Comparison of ENCODE assay signal across 8 cellular contexts in the genomic region with DNA sequence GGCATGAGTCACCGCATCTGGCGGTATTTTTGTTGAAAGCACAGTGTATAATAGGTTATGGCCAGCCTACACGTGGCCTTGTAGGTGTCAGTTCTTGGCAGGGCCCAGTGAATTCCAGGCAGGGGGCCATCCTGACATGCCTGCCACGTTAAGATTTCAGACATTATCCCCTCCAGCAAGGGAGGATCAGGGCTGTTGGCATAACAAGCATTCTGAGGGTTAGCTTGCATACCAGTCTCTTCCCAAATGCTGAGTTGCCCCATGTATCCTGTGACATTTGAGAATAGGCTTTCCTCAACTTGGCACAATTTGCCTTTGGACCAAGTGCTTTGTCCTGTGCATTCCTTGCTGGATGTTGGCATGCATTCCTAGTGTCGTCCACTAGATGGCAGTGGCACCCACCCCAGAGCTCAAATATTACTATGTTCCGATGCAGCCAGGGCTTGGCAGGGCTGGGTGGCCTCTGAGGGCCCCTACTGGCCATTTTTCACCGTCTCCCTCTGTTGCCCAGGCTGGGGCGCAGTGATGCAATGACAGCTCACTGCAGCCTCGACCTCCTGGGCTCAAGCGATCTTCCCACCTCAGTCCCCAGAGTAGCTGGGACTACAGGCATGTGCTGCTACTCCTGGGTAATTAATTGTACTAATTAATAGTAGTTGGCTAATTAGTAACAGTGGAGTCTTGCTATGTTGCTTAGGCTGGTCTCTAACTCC. TPM values are rescaled to one million over a fixed set of nuclear protein-coding genes. Genes with fewer than 3 reads are reported as not detected.
DNase-seq lines count a peak whose midpoint lies in the region; ATAC-seq and TF ChIP-seq lines count a peak whose summit lies in the region.

No MANE protein-coding gene starts in this region.

- POLR2A ChIA-PET in IMR-90 (lab: Charles Lee; ENCODE audit: unreplicated experiment) (no interaction called here), Panc1 (lab: Charles Lee) (no interaction called here)

- TF ChIP-seq POLR2A in IMR-90 (IDR thresholded peaks at IDR 0.05; ENCODE audit: low read depth, low read length) (no peak), esophagus muscularis mucosa (IDR thresholded peaks at IDR 0.05; ENCODE audit: low read depth) (no peak)

- H2BK20ac ChIP-seq in IMR-90 (ENCODE audit: low read depth, low read length): no peak overlapping the region

- TF ChIP-seq RAD21 in IMR-90 (IDR thresholded peaks at IDR 0.05; ENCODE audit: low read length): peak; percentile 74

- H3K27ac Mint-ChIP-seq in natural killer cell: no peak overlapping the region
- no peak overlapping the region for H3K27ac Mint-ChIP-seq in stimulated activated effector memory CD8-positive, alpha-beta T cell treated with anti-CD3 and anti-CD28 coated beads, Interleukin-12 subunit alpha, Interleukin-12 subunit beta, amount 100 ng/mL, for 72 hours

- H3K79me1 ChIP-seq in IMR-90 (ENCODE audit: low read depth in 1 of 2, low read length in 2 of 2): no peaks in the 10 kb centered on the region

- no peaks in the 10 kb centered on the region for H3K9me1 ChIP-seq in IMR-90 (ENCODE audit: insufficient read depth, low read length)

- no peak overlapping the region for H4K8ac ChIP-seq in IMR-90 (ENCODE audit: low read depth in 2 of 2, low read length in 2 of 2)

- H3K27me3 ChIP-seq in IMR-90 (ENCODE audit: control insufficient read depth, insufficient read depth, low read length): no peaks in the 10 kb centered on the region
- H3K27me3 ChIP-seq in Panc1 (ENCODE audit: control insufficient read depth, insufficient read depth, low read length): no peaks in the 10 kb centered on the region
- H3K27me3 ChIP-seq in esophagus muscularis mucosa: peaks cover 0 to 9% (median 0%) of the 10 kb centered on the region in 4 donors

- WGBS in IMR-90 (ENCODE audit: extremely low coverage in 2 of 2, insufficient read length in 1 of 2), 2 experiments: 0% methylated on average over 2 of the region's 10 CpGs; no CpG with 5 or more reads in 1 of the 2 experiments
- 33% methylated on average over 5 of the region's 10 CpGs for WGBS in esophagus muscularis mucosa

- DNase-seq in AG08396 (ENCODE audit: low spot score): peak; percentile 89
- DNase-seq in IMR-90: peak; percentile 75
- DNase-seq in Panc1 (ENCODE audit: low read depth, low spot score): peak; percentile 89
- peak; percentile 65 for DNase-seq in activated T-cell treated with anti-CD3 and anti-CD28 coated beads for 4 hours
- DNase-seq in esophagus muscularis mucosa (ENCODE audit: extremely low spot score): peak; percentile 94
- DNase-seq in natural killer cell: peak; percentile 67
- DNase-seq in stimulated activated effector memory CD8-positive, alpha-beta T cell treated with anti-CD3 and anti-CD28 coated beads, Interleukin-12 subunit alpha, Interleukin-12 subunit beta, amount 100 ng/mL, for 72 hours (ENCODE audit: low spot score in 2 of 2): peak; percentile 63 to 82

- CTCF ChIA-PET in IMR-90 (lab: Yijun Ruan, JAX) (interaction anchor here (0.5 to 2.1 kb wide), 15 partner anchors 13 to 644 kb away, joined by 3 to 12 read pairs (median 3); no protein-coding TSS in a partner anchor), Panc1 (lab: Charles Lee) (interaction anchor here (0.5 to 2.4 kb wide), 27 partner anchors 8 to 1269 kb away, joined by 3 to 16 read pairs (median 5); a partner anchor contains a TSS)

- H4K20me1 ChIP-seq in IMR-90 (ENCODE audit: insufficient read depth, low read length): no peaks in the 10 kb centered on the region

- no peaks in the 10 kb centered on the region for H3K27me3 Mint-ChIP-seq in natural killer cell (ENCODE audit: low read depth in 2 of 2)

- H2AK9ac ChIP-seq in IMR-90 (replicated peaks; ENCODE audit: low read depth, low read length, poor library complexity): no peak overlapping the region

- no peaks in the 10 kb centered on the region for H3K4me1 Mint-ChIP-seq in natural killer cell
- no peaks in the 10 kb centered on the region for H3K4me1 Mint-ChIP-seq in stimulated activated effector memory CD8-positive, alpha-beta T cell treated with anti-CD3 and anti-CD28 coated beads, Interleukin-12 subunit alpha, Interleukin-12 subunit beta, amount 100 ng/mL, for 72 hours

- H3K4ac ChIP-seq in IMR-90 (ENCODE audit: low read depth, low read length): no peak overlapping the region

- H3K9me3 ChIP-seq in IMR-90 (ENCODE audit: control insufficient read depth, insufficient read depth, low read length): peaks cover under 1% of the 10 kb centered on the region; the same call in 1 of the 2 replicates
- H3K9me3 ChIP-seq in Panc1 (ENCODE audit: control insufficient read depth, insufficient read depth, low read depth, low read length): no peaks in the 10 kb centered on the region
- no peaks in the 10 kb centered on the region for H3K9me3 ChIP-seq in esophagus muscularis mucosa

- H2AK5ac ChIP-seq in IMR-90 (ENCODE audit: low read depth, low read length): no peak overlapping the region

- no peak overlapping the region for H4K5ac ChIP-seq in IMR-90 (ENCODE audit: low read depth, low read length)

- no peak overlapping the region for H3K4me3 ChIP-seq in IMR-90 (ENCODE audit: insufficient read depth, low read depth, low read length)
- peak overlapping the region in 1 of 2 experiments; percentile 26; a peak in 2 of 4 replicates for H3K4me3 ChIP-seq in Panc1 (ENCODE audit: low read depth in 2 of 2, low read length in 2 of 2)
- H3K4me3 ChIP-seq in esophagus muscularis mucosa: no peak overlapping the region

- H2AFZ ChIP-seq in IMR-90 (replicated peaks; ENCODE audit: low read length, poor library complexity): peak overlapping the region; percentile 45

- no peak overlapping the region for H4K91ac ChIP-seq in IMR-90 (ENCODE audit: insufficient read depth, low read depth, low read length)

- peak; percentile 96 for TF ChIP-seq CTCF in IMR-90 (conservative IDR thresholded peaks at IDR 0.05; ENCODE audit: low read depth, low read length)
- peak; percentile 100 for TF ChIP-seq CTCF in Panc1 (IDR thresholded peaks at IDR 0.05)
- peak; percentile 94 to 98 (median 95) for TF ChIP-seq CTCF in esophagus muscularis mucosa (IDR thresholded peaks at IDR 0.05)
- TF ChIP-seq CTCF in natural killer cell (IDR thresholded peaks at IDR 0.05): peak; percentile 96

- no peak overlapping the region for H3K4me3 Mint-ChIP-seq in natural killer cell
- H3K4me3 Mint-ChIP-seq in stimulated activated effector memory CD8-positive, alpha-beta T cell treated with anti-CD3 and anti-CD28 coated beads, Interleukin-12 subunit alpha, Interleukin-12 subunit beta, amount 100 ng/mL, for 72 hours: no peak overlapping the region

- H3K56ac ChIP-seq in IMR-90 (ENCODE audit: extremely low read depth, insufficient read depth, low read length): no peak overlapping the region

- no peak overlapping the region for H3K27ac ChIP-seq in IMR-90 (ENCODE audit: insufficient read depth, low read length)
- H3K27ac ChIP-seq in Panc1 (ENCODE audit: low read length): no peak overlapping the region
- H3K27ac ChIP-seq in esophagus muscularis mucosa (replicated peaks in 1 of 4): no peak overlapping the region

- TF ChIP-seq EP300 in esophagus muscularis mucosa (IDR thresholded peaks at IDR 0.05): no peak

- ATAC-seq in GM18861 (IDR thresholded peaks at IDR 0.05; ENCODE audit: unreplicated experiment) (peak; percentile 59), IMR-90 (ENCODE audit: low read depth) (peak; percentile 100), Panc1 (peak; percentile 100), natural killer cell (peak; percentile 100)
- ATAC-seq in stimulated activated effector memory CD8-positive, alpha-beta T cell treated with anti-CD3 and anti-CD28 coated beads, Interleukin-12 subunit alpha, Interleukin-12 subunit beta, amount 100 ng/mL, for 72 hours: peak; percentile 98

- H3K14ac ChIP-seq in IMR-90 (replicated peaks; ENCODE audit: low read depth, low read length): no peak overlapping the region

- H3K4me2 ChIP-seq in IMR-90 (ENCODE audit: low read depth, low read length): no peak overlapping the region

- BruUV-seq in IMR-90 (replicated peaks; lab: Mats Ljungman, UMichigan): no TSS peak
- BruUV-seq in Panc1 (replicated peaks; lab: Mats Ljungman, UMichigan): no TSS peak

- no peak overlapping the region for H2BK15ac ChIP-seq in IMR-90 (ENCODE audit: low read depth, low read length)

- no peaks in the 10 kb centered on the region for H3K36me3 Mint-ChIP-seq in natural killer cell
- H3K36me3 Mint-ChIP-seq in stimulated activated effector memory CD8-positive, alpha-beta T cell treated with anti-CD3 and anti-CD28 coated beads, Interleukin-12 subunit alpha, Interleukin-12 subunit beta, amount 100 ng/mL, for 72 hours: no peaks in the 10 kb centered on the region

- H3K4me1 ChIP-seq in IMR-90 (ENCODE audit: control insufficient read depth, insufficient read depth, low read length) (no peaks in the 10 kb centered on the region), Panc1 (ENCODE audit: control insufficient read depth, insufficient read depth, low read length) (no peaks in the 10 kb centered on the region), esophagus muscularis mucosa (peaks cover 0 to 8% (median 0%) of the 10 kb centered on the region in 4 donors)

- H3K9me3 Mint-ChIP-seq in natural killer cell: no peaks in the 10 kb centered on the region
- no peaks in the 10 kb centered on the region for H3K9me3 Mint-ChIP-seq in stimulated activated effector memory CD8-positive, alpha-beta T cell treated with anti-CD3 and anti-CD28 coated beads, Interleukin-12 subunit alpha, Interleukin-12 subunit beta, amount 100 ng/mL, for 72 hours

- no peak overlapping the region for H3K18ac ChIP-seq in IMR-90 (ENCODE audit: low read depth, low read length)

- H2BK5ac ChIP-seq in IMR-90 (ENCODE audit: low read depth, low read length, poor library complexity, severe bottlenecking): no peak overlapping the region

- H3K23ac ChIP-seq in IMR-90 (ENCODE audit: low read depth, low read length): no peak overlapping the region

- intact Hi-C loops in IMR-90 (cut with micrococcal nuclease): loop anchor here (5.0 kb wide), 2 partner anchors 239 to 596 kb away; no protein-coding TSS in a partner anchor
- intact Hi-C loops in Panc1 (cut with micrococcal nuclease; ENCODE audit: unreplicated experiment): no loop called here
- intact Hi-C loops in esophagus muscularis mucosa (cut with DNase I): no loop called here
- intact Hi-C loops in natural killer cell (cut with micrococcal nuclease): loop anchor here (2.0 kb wide), 1 partner anchor 232 kb away; no protein-coding TSS in a partner anchor

- H3K36me3 ChIP-seq in IMR-90 (ENCODE audit: control insufficient read depth, insufficient read depth, low read length): no peaks in the 10 kb centered on the region
- H3K36me3 ChIP-seq in Panc1 (ENCODE audit: control insufficient read depth, insufficient read depth, low read length): no peaks in the 10 kb centered on the region
- no peaks in the 10 kb centered on the region for H3K36me3 ChIP-seq in esophagus muscularis mucosa

- in situ Hi-C loops in IMR-90 (cut with MboI; ENCODE audit: low sequenced_read_pairs) (no loop called here), Panc1 (cut with HindIII; ENCODE audit: low pct_unique_long_range_greater_than_20kb, low sequenced_read_pairs) (no loop called here)

- dilution Hi-C loops in IMR-90 (cut with HindIII; ENCODE audit: low sequenced_read_pairs, unreplicated experiment): no loop called here

- no peak overlapping the region for H3K9ac ChIP-seq in IMR-90 (ENCODE audit: low read depth, low read length)

- H2BK120ac ChIP-seq in IMR-90 (ENCODE audit: low read depth, low read length): no peak overlapping the region

RNA-seq across cellular contexts. Expression of a gene that starts 31.2 kb away (rescaled TPM):
- total RNA-seq in IMR-90 (2012; rRNA removed) (not detected in 2 replicates), Panc1 (2021; ENCODE audit: unreplicated experiment) (0.05 TPM), esophagus muscularis mucosa (1 to 10 TPM in 1 of 4 donors, under 1 TPM in 3; under 0.01 to 1.8 (median 0.30) TPM), natural killer cell (10 to 100 TPM in 1 of 3 donors, under 1 TPM in 2; 0.35 to 13.6 (median 0.84) TPM)
- polyA plus RNA-seq in IMR-90 (2012; rRNA removed): not detected in 2 replicates
- 0.06 TPM in 1 of 2 replicates, not detected in the other for polyA plus RNA-seq in IMR-90 (2012; cell fraction: cytosol; rRNA removed)
- not detected in 2 replicates for polyA plus RNA-seq in IMR-90 (2012; cell fraction: nucleus; rRNA removed; ENCODE audit: low replicate concordance)
- not detected for polyA plus RNA-seq in Panc1 (2012; ENCODE audit: insufficient read length)

Comparison
In these comparisons a context has a peak if more than half of its experiments do, and no peak if none do; other contexts are left out.
1. intact Hi-C loops: an anchor here in IMR-90 (5.0 kb wide) and natural killer cell (2.0 kb wide); none called in Panc1 and esophagus muscularis mucosa.